In the genomic region with DNA sequence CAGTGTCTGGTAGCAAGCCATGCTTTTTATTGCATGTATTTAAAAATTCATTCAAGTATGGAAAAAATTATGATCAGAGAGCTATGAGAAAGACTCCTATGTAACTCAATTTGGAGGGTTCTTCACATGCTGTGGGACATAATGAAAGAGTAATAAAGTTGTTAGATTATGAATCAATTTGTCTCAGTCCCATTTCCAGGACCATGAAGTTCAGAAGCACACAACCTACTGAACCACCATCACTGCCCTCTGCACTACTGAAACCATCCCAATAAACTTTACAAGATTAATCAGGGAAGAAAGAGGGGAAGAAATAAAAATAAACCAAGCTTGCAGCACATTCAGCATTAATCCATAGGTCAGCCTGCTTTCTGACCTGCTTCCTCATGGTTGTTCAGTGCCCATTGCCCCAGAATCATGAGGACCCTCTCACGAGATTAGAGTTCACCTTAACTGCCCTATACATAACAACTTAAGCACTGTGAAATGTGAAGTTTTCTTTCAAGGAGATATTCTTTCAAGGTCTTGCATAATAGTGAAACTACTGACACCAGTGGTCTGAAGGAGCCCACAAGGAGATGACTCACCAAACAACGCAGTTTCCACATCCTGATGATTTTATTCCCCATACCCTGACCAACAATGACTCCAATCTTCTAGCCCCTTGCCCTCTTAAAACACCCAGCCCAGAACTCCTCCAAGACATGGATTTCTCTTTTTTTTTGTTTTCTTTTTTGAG, we compare ENCODE assay signal across 11 cellular contexts.
DNase-seq lines count a peak whose midpoint lies in the region; ATAC-seq and TF ChIP-seq lines count a peak whose summit lies in the region.
"Had no signal": no experiment of that assay in that cellular context is flagged by ENCODE, and none has a peak within 500 bp of the region (broad histone marks: within the 10 kb centered on the region; RNA-seq: fewer than 3 reads in every experiment).

No MANE protein-coding gene starts in this region.

- H3K4me1 ChIP-seq in HAP-1, result no peaks in the 10 kb centered on the region

- H3K4me3 Mint-ChIP-seq in activated T-cell treated with anti-CD3 and anti-CD28 coated beads, Interleukin-2, amount 50 U/mL, for 72 hours, result peak overlapping the region in 1 of 2 donors; percentile 51
- no peak overlapping the region for H3K4me3 Mint-ChIP-seq in stimulated activated naive CD8-positive, alpha-beta T cell treated with anti-CD3 and anti-CD28 coated beads, Interleukin-15, amount 100 ng/mL, for 72 hours

- peak overlapping the region; percentile 52 for H3K27ac Mint-ChIP-seq in activated T-cell treated with anti-CD3 and anti-CD28 coated beads, Interleukin-2, amount 50 U/mL, for 72 hours
- H3K27ac Mint-ChIP-seq in stimulated activated naive CD8-positive, alpha-beta T cell treated with anti-CD3 and anti-CD28 coated beads, Interleukin-15, amount 100 ng/mL, for 72 hours, result peak overlapping the region; percentile 87 to 96

- in situ Hi-C loops in HAP-1 (cut with MboI; ENCODE audit: low sequenced_read_pairs), result no loop called here

- H3K9me3 ChIP-seq in HAP-1, result no peaks in the 10 kb centered on the region

- peaks cover 0 to 3% of the 10 kb centered on the region in 2 donors for H3K36me3 Mint-ChIP-seq in activated T-cell treated with anti-CD3 and anti-CD28 coated beads, Interleukin-2, amount 50 U/mL, for 72 hours (ENCODE audit: insufficient read depth in 2 of 2)

- no peaks in the 10 kb centered on the region for H3K27me3 ChIP-seq in HAP-1 (ENCODE audit: low read depth)
- H3K27me3 ChIP-seq: cardiac muscle cell had no signal

- H3K36me3 ChIP-seq in HAP-1 (replicated peaks), result no peaks in the 10 kb centered on the region
- H3K36me3 ChIP-seq: cardiac muscle cell had no signal

- peak; percentile 37 for DNase-seq in activated T-cell treated with anti-CD3 and anti-CD28 coated beads, Interleukin-2, amount 50 U/mL, for 72 hours
- no peak for DNase-seq in activated T-cell treated with anti-CD3 and anti-CD28 coated beads, Interleukin-2, amount 50 U/mL, for 1 hour
- DNase-seq in OCI-M1 (lab: John Stamatoyannopoulos, UW) (peak; percentile 92), epithelial cell of proximal tubule (ENCODE audit: low read depth) (peak; percentile 30), HAP-1 (ENCODE audit: low spot score in 2 of 2) (no peak), NCI-H1694 treated with DMSO at 0.1 percent for 48 hours (lab: John Stamatoyannopoulos, UW) (no peak), NCI-H187 (lab: John Stamatoyannopoulos, UW) (no peak)
- peak; percentile 22 to 49 for DNase-seq in stimulated activated naive CD8-positive, alpha-beta T cell treated with anti-CD3 and anti-CD28 coated beads, Interleukin-15, amount 100 ng/mL, for 72 hours
- DNase-seq: kidney glomerular epithelial cell, NCI-H2081 treated with DMSO at 0.1 percent for 48 hours had no signal

- H3K4me1 Mint-ChIP-seq in activated T-cell treated with anti-CD3 and anti-CD28 coated beads, Interleukin-2, amount 50 U/mL, for 72 hours (ENCODE audit: low read depth), result peaks cover 19% of the 10 kb centered on the region
- peaks cover 21% of the 10 kb centered on the region for H3K4me1 Mint-ChIP-seq in stimulated activated naive CD8-positive, alpha-beta T cell treated with anti-CD3 and anti-CD28 coated beads, Interleukin-15, amount 100 ng/mL, for 72 hours

- peaks cover 37% of the 10 kb centered on the region for H3K27me3 Mint-ChIP-seq in activated T-cell treated with anti-CD3 and anti-CD28 coated beads, Interleukin-2, amount 50 U/mL, for 72 hours (ENCODE audit: low read depth)
- peaks cover 55% of the 10 kb centered on the region for H3K27me3 Mint-ChIP-seq in stimulated activated naive CD8-positive, alpha-beta T cell treated with anti-CD3 and anti-CD28 coated beads, Interleukin-15, amount 100 ng/mL, for 72 hours

- H3K9me3 Mint-ChIP-seq in activated T-cell treated with anti-CD3 and anti-CD28 coated beads, Interleukin-2, amount 50 U/mL, for 72 hours, result peaks cover 4 to 5% of the 10 kb centered on the region in 2 donors
- peaks cover 6 to 9% of the 10 kb centered on the region in 2 donors for H3K9me3 Mint-ChIP-seq in stimulated activated naive CD8-positive, alpha-beta T cell treated with anti-CD3 and anti-CD28 coated beads, Interleukin-15, amount 100 ng/mL, for 72 hours

- peak; percentile 92 to 93 for ATAC-seq in activated T-cell treated with anti-CD3 and anti-CD28 coated beads, Interleukin-2, amount 50 U/mL, for 72 hours (replicated peaks in 1 of 2)
- peak; percentile 91 for ATAC-seq in stimulated activated naive CD8-positive, alpha-beta T cell treated with anti-CD3 and anti-CD28 coated beads, Interleukin-15, amount 100 ng/mL, for 72 hours

- H3K4me3 ChIP-seq in epithelial cell of proximal tubule (ENCODE audit: low read depth, low read length), result no peak overlapping the region
- no peak overlapping the region for H3K4me3 ChIP-seq in HAP-1
- H3K4me3 ChIP-seq: cardiac muscle cell had no signal

- no peak for TF ChIP-seq CTCF in epithelial cell of proximal tubule (conservative IDR thresholded peaks at IDR 0.05; ENCODE audit: low read depth, low read length)

Comparison
In these comparisons a context has a peak if more than half of its experiments do, and no peak if none do; other contexts are left out.
1. DNase-seq: peak in activated T-cell treated with anti-CD3 and anti-CD28 coated beads, Interleukin-2, amount 50 U/mL, for 72 hours (2 of 2), OCI-M1 (single experiment), epithelial cell of proximal tubule (single experiment) and stimulated activated naive CD8-positive, alpha-beta T cell treated with anti-CD3 and anti-CD28 coated beads, Interleukin-15, amount 100 ng/mL, for 72 hours (2 of 2); none in activated T-cell treated with anti-CD3 and anti-CD28 coated beads, Interleukin-2, amount 50 U/mL, for 1 hour (single experiment), HAP-1 (0 of 2), NCI-H1694 treated with DMSO at 0.1 percent for 48 hours (single experiment) and NCI-H187 (0 of 2).